Comparison of ENCODE assay signal across 12 cellular contexts in the genomic region with DNA sequence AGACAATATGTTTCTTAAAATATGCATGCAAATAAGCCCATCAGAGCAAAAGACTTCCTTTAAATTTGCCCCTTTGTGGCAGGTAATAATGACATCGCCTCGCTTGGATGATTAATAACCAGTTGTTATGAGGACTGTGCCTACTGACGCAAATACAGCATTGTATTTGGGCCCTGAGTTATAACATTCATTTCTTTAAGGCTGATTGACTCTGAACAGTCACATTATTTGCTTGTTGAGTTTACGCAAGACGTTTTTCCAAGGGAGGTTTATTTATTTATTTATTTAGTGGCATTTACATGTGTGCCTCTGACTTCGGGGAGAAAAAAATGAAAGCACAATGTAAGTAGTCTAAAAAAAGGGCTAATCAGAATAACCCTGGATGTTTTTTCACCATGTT.
DNase-seq lines count a peak whose midpoint lies in the region; ATAC-seq and TF ChIP-seq lines count a peak whose summit lies in the region.
"Had no signal": no experiment of that assay in that cellular context is flagged by ENCODE, and none has a peak within 500 bp of the region (broad histone marks: within the 10 kb centered on the region; RNA-seq: fewer than 3 reads in every experiment).

No MANE protein-coding gene starts in this region.

- in situ Hi-C loops in HAP-1 (cut with MboI; ENCODE audit: low sequenced_read_pairs): no loop called here

- intact Hi-C loops in uterus (cut with DNase I; ENCODE audit: low total_unique reads): no loop called here

- no peak for ATAC-seq in SK-N-SH treated with all-trans-retinoic acid at 6 μM for 48 hours
- ATAC-seq: left lung had no signal

- H3K4me3 ChIP-seq in SK-N-SH (ENCODE audit: low read depth in 2 of 2, low read length in 1 of 2) (peak overlapping the region in 1 of 2 experiments; percentile 46; a peak in 1 of 4 replicates), WI38 (ENCODE audit: low read depth, low read length) (peak overlapping the region; percentile 51), hepatocyte (no peak overlapping the region), uterus (peak overlapping the region; percentile 18 to 29), HAP-1 (no peak overlapping the region)
- H3K4me3 ChIP-seq: left lung had no signal

- H3K27ac ChIP-seq in SK-N-SH (ENCODE audit: low read depth in 2 of 2, low read length in 1 of 2) (no peak overlapping the region), hepatocyte (no peak overlapping the region), uterus (peak overlapping the region; percentile 73 to 88)
- H3K27ac ChIP-seq: C4-2B had no signal

- H3K9ac ChIP-seq in SK-N-SH: no peak overlapping the region

- no peaks in the 10 kb centered on the region for H3F3A ChIP-seq in SK-N-SH (replicated peaks; ENCODE audit: insufficient read depth)

- H3K9me3 ChIP-seq in SK-N-SH: no peaks in the 10 kb centered on the region
- no peaks in the 10 kb centered on the region for H3K9me3 ChIP-seq in hepatocyte (ENCODE audit: low read depth)
- no peaks in the 10 kb centered on the region for H3K9me3 ChIP-seq in uterus
- no peaks in the 10 kb centered on the region for H3K9me3 ChIP-seq in HAP-1
- H3K9me3 ChIP-seq: left lung had no signal

- no peak overlapping the region for H2AFZ ChIP-seq in SK-N-SH (ENCODE audit: low read depth)
- H2AFZ ChIP-seq in hepatocyte: no peak overlapping the region

- TF ChIP-seq POLR2A in uterus (IDR thresholded peaks at IDR 0.05): no peak

- H3K79me2 ChIP-seq in SK-N-SH (ENCODE audit: insufficient read depth) (no peaks in the 10 kb centered on the region), hepatocyte (no peaks in the 10 kb centered on the region)

- H3K36me3 ChIP-seq in SK-N-SH (replicated peaks in 1 of 2; ENCODE audit: control insufficient read depth in 1 of 2, insufficient read depth in 2 of 2, low read length in 1 of 2) (no peaks in the 10 kb centered on the region), hepatocyte (replicated peaks; ENCODE audit: insufficient read depth, low read depth) (no peaks in the 10 kb centered on the region), uterus (no peaks in the 10 kb centered on the region), HAP-1 (replicated peaks) (no peaks in the 10 kb centered on the region)
- H3K36me3 ChIP-seq: left lung had no signal

- no peaks in the 10 kb centered on the region for H3K27me3 ChIP-seq in SK-N-SH (ENCODE audit: insufficient read depth)
- no peaks in the 10 kb centered on the region for H3K27me3 ChIP-seq in hepatocyte
- H3K27me3 ChIP-seq in uterus: no peaks in the 10 kb centered on the region
- no peaks in the 10 kb centered on the region for H3K27me3 ChIP-seq in HAP-1 (ENCODE audit: low read depth)
- H3K27me3 ChIP-seq: left lung had no signal

- no peaks in the 10 kb centered on the region for H4K20me1 ChIP-seq in SK-N-SH (ENCODE audit: insufficient read depth)
- no peaks in the 10 kb centered on the region for H4K20me1 ChIP-seq in hepatocyte (ENCODE audit: insufficient read depth, poor library complexity, severe bottlenecking)

- DNase-seq in SK-N-SH (no peak), hepatocyte (ENCODE audit: low spot score) (no peak), uterus (no peak), HAP-1 (ENCODE audit: low spot score in 2 of 2) (no peak)
- DNase-seq in activated T-cell treated with anti-CD3 and anti-CD28 coated beads, Interleukin-2, amount 50 U/mL, for 1 hour: no peak
- no peak for DNase-seq in stimulated activated naive CD4-positive, alpha-beta T cell treated with Interleukin-2 at 50 U/mL for 16 hours (lab: John Stamatoyannopoulos, UW)
- DNase-seq: left lung; RPMI8226; stimulated activated CD4-positive, alpha-beta T cell treated with anti-CD3 and anti-CD28 coated beads, Interleukin-15, amount 100 ng/mL, for 24 hours had no signal

- TF ChIP-seq CTCF in SK-N-SH (IDR thresholded peaks at IDR 0.05) (no peak), WI38 (IDR thresholded peaks at IDR 0.05; ENCODE audit: low read depth, low read length) (no peak), hepatocyte (IDR thresholded peaks at IDR 0.05; ENCODE audit: poor library complexity) (no peak), uterus (IDR thresholded peaks at IDR 0.05) (no peak)

- 91% methylated on average over 6 of the region's 6 CpGs for WGBS in SK-N-SH (ENCODE audit: low lambda C conversion rate)
- WGBS in hepatocyte (ENCODE audit: low lambda C conversion rate, missing lambda C conversion rate): 71% methylated on average over 6 of the region's 6 CpGs

- H3K9me2 ChIP-seq in SK-N-SH (no peaks in the 10 kb centered on the region), hepatocyte (replicated peaks; ENCODE audit: insufficient read depth) (no peaks in the 10 kb centered on the region)

- POLR2A ChIA-PET in SK-N-SH (lab: Yijun Ruan, JAX): no interaction called here

- no peak for TF ChIP-seq EP300 in SK-N-SH (IDR thresholded peaks at IDR 0.05; ENCODE audit: borderline replicate concordance in 1 of 2, low read depth in 1 of 2, low read length in 1 of 2)

- no peak for TF ChIP-seq RAD21 in SK-N-SH (IDR thresholded peaks at IDR 0.05; ENCODE audit: low read length)

- CTCF ChIA-PET in SK-N-SH (lab: Yijun Ruan, JAX): interaction anchor here (0.7 to 1.1 kb wide), 2 partner anchors 12 to 71 kb away, joined by 3 read pairs; no protein-coding TSS in a partner anchor

- peaks cover 0 to 9% of the 10 kb centered on the region in 2 experiments; a peak in 1 of 4 replicates for H3K4me1 ChIP-seq in SK-N-SH (ENCODE audit: control insufficient read depth in 1 of 2, insufficient read depth in 2 of 2, low read depth in 1 of 2, low read length in 1 of 2)
- no peaks in the 10 kb centered on the region for H3K4me1 ChIP-seq in hepatocyte (ENCODE audit: insufficient read depth)
- H3K4me1 ChIP-seq in uterus: no peaks in the 10 kb centered on the region
- H3K4me1 ChIP-seq in HAP-1: peaks cover 11% of the 10 kb centered on the region; the same call in 1 of the 2 replicates

- peak overlapping the region; percentile 70; the same call in 1 of the 2 replicates for H3K4me2 ChIP-seq in SK-N-SH
- H3K4me2 ChIP-seq in hepatocyte: peak overlapping the region; percentile 65

TF ChIP-seq in SK-N-SH, 30 proteins besides CTCF, POLR2A, EP300 and RAD21 (continues in another document):
- TF ChIP-seq SIN3A (IDR thresholded peaks at IDR 0.05; ENCODE audit: borderline replicate concordance, low read depth, low read length) (no peak), TAF1 (IDR thresholded peaks at IDR 0.05; ENCODE audit: borderline replicate concordance, low read depth, low read length) (no peak), TEAD4 (IDR thresholded peaks at IDR 0.05; ENCODE audit: borderline replicate concordance, insufficient read depth) (no peak), NRF1 (IDR thresholded peaks at IDR 0.05; ENCODE audit: low read depth, low read length) (no peak), YY1 (IDR thresholded peaks at IDR 0.05; ENCODE audit: low read depth) (no peak), ELF1 (IDR thresholded peaks at IDR 0.05) (no peak), RCOR1 (IDR thresholded peaks at IDR 0.05; ENCODE audit: low read length) (no peak), USF2 (IDR thresholded peaks at IDR 0.05; ENCODE audit: borderline replicate concordance, low read depth, low read length) (no peak)

TF ChIP-seq in SK-N-SH treated with all-trans-retinoic acid at 6 μM for 48 hours, 23 proteins besides CTCF, POLR2A, EP300 and RAD21 (continues in another document):
- no peak for TF ChIP-seq RARB (CRISPR knock-in tag; IDR thresholded peaks at IDR 0.05)
- no peak for TF ChIP-seq CREB5 (CRISPR knock-in tag; IDR thresholded peaks at IDR 0.05; ENCODE audit: low read depth)
- TF ChIP-seq POU6F1 (CRISPR knock-in tag; IDR thresholded peaks at IDR 0.05; ENCODE audit: borderline replicate concordance, low read depth): no peak
- no peak for TF ChIP-seq GLIS3 (CRISPR knock-in tag; IDR thresholded peaks at IDR 0.05)

Comparison
In these comparisons a context has a peak if more than half of its experiments do, and no peak if none do; other contexts are left out.
1. H3K27ac ChIP-seq: peak in uterus (2 of 2); none in SK-N-SH (0 of 2) and hepatocyte (single experiment).
2. H3K4me3 ChIP-seq: peak in WI38 (single experiment) and uterus (2 of 2); none in hepatocyte (single experiment) and HAP-1 (single experiment).